Comparison of ENCODE assay signal across 16 cellular contexts in the genomic region with DNA sequence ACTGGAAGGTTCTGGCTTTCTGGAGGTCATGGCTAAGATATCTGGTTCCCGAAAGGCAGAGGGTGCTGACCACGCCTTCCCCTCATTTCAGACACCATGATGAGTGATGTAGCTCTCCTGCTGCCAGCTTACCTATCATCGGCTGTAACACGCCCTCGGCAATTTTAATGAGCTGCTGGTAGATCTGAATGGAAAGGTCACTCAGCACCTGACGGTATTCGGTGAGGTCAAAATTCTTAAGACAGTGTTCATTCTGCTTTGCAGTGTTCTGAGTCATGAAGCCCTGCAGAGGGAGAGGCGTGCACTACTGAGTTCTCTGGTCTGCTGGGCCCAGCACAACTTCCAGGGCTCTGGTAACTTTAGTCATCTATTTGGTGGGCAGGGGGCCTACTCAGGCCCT. TPM values are rescaled to one million over a fixed set of nuclear protein-coding genes. Genes with fewer than 3 reads are reported as not detected.
DNase-seq lines count a peak whose midpoint lies in the region; TF ChIP-seq lines count a peak whose summit lies in the region.
"Had no signal": no experiment of that assay in that cellular context is flagged by ENCODE, and none has a peak within 500 bp of the region (broad histone marks: within the 10 kb centered on the region; RNA-seq: fewer than 3 reads in every experiment).

No MANE protein-coding gene starts in this region.

- no peaks in the 10 kb centered on the region for H3K4me1 ChIP-seq in ascending aorta

- no peak overlapping the region for H3K4me3 ChIP-seq in epithelial cell of proximal tubule (ENCODE audit: low read depth, low read length)
- no peak overlapping the region for H3K4me3 ChIP-seq in ascending aorta
- H3K4me3 ChIP-seq: thoracic aorta had no signal

- no peak overlapping the region for H3K27ac ChIP-seq in ascending aorta
- H3K27ac ChIP-seq: thoracic aorta had no signal

- H3K27me3 ChIP-seq in ascending aorta, result no peaks in the 10 kb centered on the region

- in situ Hi-C loops in Caki2 (cut with HindIII; ENCODE audit: low pct_unique_long_range_greater_than_20kb, low sequenced_read_pairs), result no loop called here

- intact Hi-C loops in ascending aorta (cut with DNase I), result no loop called here

- DNase-seq in Caki2 (ENCODE audit: low read depth) (peak; percentile 62), NCI-H226 (peak; percentile 81), epithelial cell of proximal tubule (ENCODE audit: low read depth) (peak; percentile 82), myocyte (ENCODE audit: low read depth) (peak; percentile 61), ascending aorta (ENCODE audit: low spot score in 2 of 2) (no peak), NCI-H446 treated with DMSO at 0.1 percent for 48 hours (lab: John Stamatoyannopoulos, UW) (no peak), anterior cingulate cortex (lab: John Stamatoyannopoulos, UW) (no peak), SIG-M5 treated with dmso at 0.1 percent for 504 hours (lab: John Stamatoyannopoulos, UW; ENCODE audit: unreplicated experiment) (no peak)
- DNase-seq: activated CD8-positive, alpha-beta T cell treated with anti-CD3 and anti-CD28 coated beads, Interleukin-2, amount 10 ng/mL, durations not matched to agents 7 days and 5 days; activated T-cell treated with anti-CD3 and anti-CD28 coated beads, Interleukin-2, amount 50 U/mL, for 72 hours; DMS79 treated with DMSO at 0.1 percent for 48 hours; effector CD4-positive, alpha-beta T cell; hypothalamus; NCI-H1105; NCI-H526 treated with DMSO at 0.1 percent for 48 hours had no signal

- peaks cover 0 to 5% of the 10 kb centered on the region in 2 donors for H3K36me3 ChIP-seq in ascending aorta

- no peaks in the 10 kb centered on the region for H3K9me3 ChIP-seq in ascending aorta
- H3K9me3 ChIP-seq: thoracic aorta had no signal

- TF ChIP-seq CTCF in epithelial cell of proximal tubule (conservative IDR thresholded peaks at IDR 0.05; ENCODE audit: low read depth, low read length), result peak; percentile 14
- TF ChIP-seq CTCF in ascending aorta (IDR thresholded peaks at IDR 0.05), result no peak

RNA-seq across cellular contexts. Expression of gene ACAA2, which starts 25.7 kb away (rescaled TPM):
- 73.9 and 76.4 TPM in 2 replicates for total RNA-seq in Caki2 (2014; rRNA removed; shearing (Covaris generic); ENCODE audit: low replicate concordance)
- total RNA-seq in epithelial cell of proximal tubule (92.3 and 93.8 TPM in 2 replicates), myocyte (121 and 137 TPM in 2 replicates), ascending aorta (33.4 TPM)
- polyA plus RNA-seq in myocyte (2012), result 87.1 TPM

Comparison
In these comparisons a context has a peak if more than half of its experiments do, and no peak if none do; other contexts are left out.
1. DNase-seq: peak in Caki2 (single experiment), NCI-H226 (single experiment), epithelial cell of proximal tubule (single experiment) and myocyte (single experiment); none in ascending aorta (0 of 2), NCI-H446 treated with DMSO at 0.1 percent for 48 hours (single experiment), anterior cingulate cortex (0 of 58) and SIG-M5 treated with dmso at 0.1 percent for 504 hours (single experiment).